8 cellular contexts compared by ENCODE assay signal in the genomic region with DNA sequence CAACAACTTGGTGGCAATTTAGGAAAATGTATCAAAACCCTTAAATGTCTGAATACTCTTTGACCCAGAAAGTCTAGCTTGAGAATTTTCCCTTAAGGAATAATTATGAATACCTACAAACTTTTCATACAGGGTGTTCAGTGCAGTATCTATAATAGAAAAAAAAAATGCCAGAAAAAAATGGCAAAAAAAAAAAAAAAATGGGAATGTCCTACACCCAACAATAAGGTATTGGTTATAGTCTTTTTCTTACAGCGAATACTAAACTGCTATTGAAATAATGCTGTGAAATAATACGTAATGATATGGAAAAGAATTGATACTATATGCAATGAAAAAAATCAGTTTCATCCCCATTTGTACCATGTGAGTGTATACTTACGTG. TPM values are rescaled to one million over a fixed set of nuclear protein-coding genes. Genes with fewer than 3 reads are reported as not detected.
DNase-seq lines count a peak whose midpoint lies in the region; TF ChIP-seq lines count a peak whose summit lies in the region.

No MANE protein-coding gene starts in this region.

- peaks cover 21% of the 10 kb centered on the region for H3K36me3 Mint-ChIP-seq in activated CD4-positive, alpha-beta T cell treated with anti-CD3 and anti-CD28 coated beads, Interleukin-2, amount 10 ng/mL, durations not matched to agents 24 days and 14 days (ENCODE audit: low read depth)
- peaks cover 13% of the 10 kb centered on the region for H3K36me3 Mint-ChIP-seq in activated T-helper 1 cell treated with anti-CD3 and anti-CD28 coated beads, Interleukin-12 subunit alpha, Interleukin-12 subunit beta, Interleukin-2, Interleukin-4 antibody, amounts not matched to agents 30 ng/mL and 10 ng/mL and 1 ng/mL, durations not matched to agents 14 hours and 24 hours and 36 hours (ENCODE audit: low read depth)

- H3K27ac ChIP-seq in iPS DF 6.9 (ENCODE audit: low read length) (no peak overlapping the region), stomach (no peak overlapping the region)

- peaks cover 4% of the 10 kb centered on the region for H3K4me1 Mint-ChIP-seq in activated CD4-positive, alpha-beta T cell treated with anti-CD3 and anti-CD28 coated beads, Interleukin-2, amount 10 ng/mL, durations not matched to agents 24 days and 14 days
- peaks cover 7% of the 10 kb centered on the region for H3K4me1 Mint-ChIP-seq in activated T-helper 1 cell treated with anti-CD3 and anti-CD28 coated beads, Interleukin-12 subunit alpha, Interleukin-12 subunit beta, Interleukin-2, Interleukin-4 antibody, amounts not matched to agents 30 ng/mL and 10 ng/mL and 1 ng/mL, durations not matched to agents 14 hours and 24 hours and 36 hours (ENCODE audit: low read depth)

- no peak overlapping the region for H3K27ac Mint-ChIP-seq in activated CD4-positive, alpha-beta T cell treated with anti-CD3 and anti-CD28 coated beads, Interleukin-2, amount 10 ng/mL, durations not matched to agents 24 days and 14 days
- H3K27ac Mint-ChIP-seq in activated T-helper 1 cell treated with anti-CD3 and anti-CD28 coated beads, Interleukin-12 subunit alpha, Interleukin-12 subunit beta, Interleukin-2, Interleukin-4 antibody, amounts not matched to agents 30 ng/mL and 10 ng/mL and 1 ng/mL, durations not matched to agents 14 hours and 24 hours and 36 hours = no peak overlapping the region

- H3K9me3 ChIP-seq in iPS DF 6.9 (ENCODE audit: control insufficient read depth, insufficient read depth, low read length) = no peaks in the 10 kb centered on the region
- no peaks in the 10 kb centered on the region for H3K9me3 ChIP-seq in stomach

- H3K4me3 ChIP-seq in iPS DF 6.9 (ENCODE audit: low read length) (peak overlapping the region; percentile 30; the same call in 1 of the 2 replicates), stomach (peak overlapping the region; percentile 32 to 42 (median 41))

- no peak for TF ChIP-seq CTCF in stomach (IDR thresholded peaks at IDR 0.05)

- no peak for TF ChIP-seq POLR2A in stomach (IDR thresholded peaks at IDR 0.05)

- H3K27me3 ChIP-seq in iPS DF 6.9 (ENCODE audit: control insufficient read depth, insufficient read depth, low read length) (peaks cover 6% of the 10 kb centered on the region; the same call in 1 of the 2 replicates), stomach (no peaks in the 10 kb centered on the region)

- no CpG with 5 or more reads among the region's 3 CpGs for WGBS in iPS DF 6.9 (ENCODE audit: insufficient coverage, insufficient read length)
- 85 to 95% (median 90%) methylated on average over 3 of the region's 3 CpGs for WGBS in stomach, 5 donors

- no peaks in the 10 kb centered on the region for H3K9me3 Mint-ChIP-seq in activated CD4-positive, alpha-beta T cell treated with anti-CD3 and anti-CD28 coated beads, Interleukin-2, amount 10 ng/mL, durations not matched to agents 24 days and 14 days
- H3K9me3 Mint-ChIP-seq in activated T-helper 1 cell treated with anti-CD3 and anti-CD28 coated beads, Interleukin-12 subunit alpha, Interleukin-12 subunit beta, Interleukin-2, Interleukin-4 antibody, amounts not matched to agents 30 ng/mL and 10 ng/mL and 1 ng/mL, durations not matched to agents 14 hours and 24 hours and 36 hours = no peaks in the 10 kb centered on the region

- peak overlapping the region; percentile 37 for H3K4me3 Mint-ChIP-seq in activated CD4-positive, alpha-beta T cell treated with anti-CD3 and anti-CD28 coated beads, Interleukin-2, amount 10 ng/mL, durations not matched to agents 24 days and 14 days
- peak overlapping the region; percentile 25 for H3K4me3 Mint-ChIP-seq in activated T-helper 1 cell treated with anti-CD3 and anti-CD28 coated beads, Interleukin-12 subunit alpha, Interleukin-12 subunit beta, Interleukin-2, Interleukin-4 antibody, amounts not matched to agents 30 ng/mL and 10 ng/mL and 1 ng/mL, durations not matched to agents 14 hours and 24 hours and 36 hours

- intact Hi-C loops in activated CD4-positive, alpha-beta T cell treated with anti-CD3 and anti-CD28 coated beads, Interleukin-2, amount 10 ng/mL, durations not matched to agents 24 days and 14 days (cut with micrococcal nuclease) = loop anchor here (5.0 kb wide), 2 partner anchors 44 to 96 kb away; a partner anchor contains a TSS
- intact Hi-C loops in activated T-helper 1 cell treated with anti-CD3 and anti-CD28 coated beads, Interleukin-12 subunit alpha, Interleukin-12 subunit beta, Interleukin-2, Interleukin-4 antibody, amounts not matched to agents 30 ng/mL and 10 ng/mL and 1 ng/mL, durations not matched to agents 14 hours and 24 hours and 36 hours (cut with micrococcal nuclease) = loop anchor here (2.0 to 5.0 kb wide), 2 partner anchors 45 to 164 kb away; a partner anchor contains a TSS
- intact Hi-C loops in stomach (cut with DNase I; ENCODE audit: low total_unique reads) = no loop called here

- TF ChIP-seq EP300 in stomach (IDR thresholded peaks at IDR 0.05) = no peak

- no peaks in the 10 kb centered on the region for H3K36me3 ChIP-seq in iPS DF 6.9 (ENCODE audit: control insufficient read depth, insufficient read depth, low read length)
- H3K36me3 ChIP-seq in stomach = no peaks in the 10 kb centered on the region

- no peaks in the 10 kb centered on the region for H3K4me1 ChIP-seq in iPS DF 6.9 (ENCODE audit: control insufficient read depth, insufficient read depth, low read length)
- peaks cover 0 to 13% (median 7%) of the 10 kb centered on the region in 4 donors for H3K4me1 ChIP-seq in stomach

- no peak for DNase-seq in activated CD4-positive, alpha-beta T cell treated with anti-CD3 and anti-CD28 coated beads, Interleukin-2, amount 10 ng/mL, durations not matched to agents 24 days and 14 days
- no peak for DNase-seq in activated CD4-positive, alpha-beta T cell treated with anti-CD3 and anti-CD28 coated beads, Interleukin-2, amount 50 U/mL, for 4 hours
- no peak for DNase-seq in activated T-helper 1 cell treated with anti-CD3 and anti-CD28 coated beads, Interleukin-12 subunit alpha, Interleukin-12 subunit beta, Interleukin-2, Interleukin-4 antibody, amounts not matched to agents 30 ng/mL and 10 ng/mL and 1 ng/mL, durations not matched to agents 14 hours and 24 hours and 36 hours (ENCODE audit: low spot score)
- DNase-seq in iPS DF 6.9 (ENCODE audit: low read depth, low spot score) (no peak), stomach (no peak), NCI-H2081 (lab: John Stamatoyannopoulos, UW) (no peak), NCI-H1092 treated with DMSO at 0.1 percent for 48 hours (lab: John Stamatoyannopoulos, UW) (no peak), NCI-H2029 (lab: John Stamatoyannopoulos, UW) (no peak)

- H3K27me3 Mint-ChIP-seq in activated CD4-positive, alpha-beta T cell treated with anti-CD3 and anti-CD28 coated beads, Interleukin-2, amount 10 ng/mL, durations not matched to agents 24 days and 14 days = peaks cover 15% of the 10 kb centered on the region
- peaks cover 24% of the 10 kb centered on the region for H3K27me3 Mint-ChIP-seq in activated T-helper 1 cell treated with anti-CD3 and anti-CD28 coated beads, Interleukin-12 subunit alpha, Interleukin-12 subunit beta, Interleukin-2, Interleukin-4 antibody, amounts not matched to agents 30 ng/mL and 10 ng/mL and 1 ng/mL, durations not matched to agents 14 hours and 24 hours and 36 hours (ENCODE audit: insufficient read depth)

RNA-seq across cellular contexts. Expression of a gene that starts 44.3 kb away (rescaled TPM):
- 40.9 and 42.2 TPM in 2 replicates for total RNA-seq in activated CD4-positive, alpha-beta T cell treated with anti-CD3 and anti-CD28 coated beads, Interleukin-2, amount 10 ng/mL, durations not matched to agents 24 days and 14 days
- 39.1 and 44.2 TPM in 2 replicates for total RNA-seq in activated T-helper 1 cell treated with anti-CD3 and anti-CD28 coated beads, Interleukin-12 subunit alpha, Interleukin-12 subunit beta, Interleukin-2, Interleukin-4 antibody, amounts not matched to agents 30 ng/mL and 10 ng/mL and 1 ng/mL, durations not matched to agents 14 hours and 24 hours and 36 hours
- total RNA-seq in stomach = 10 to 100 TPM in 4 of 5 donors, 1 to 10 TPM in 1; 9.3 to 41.9 (median 32.6) TPM
- 1 to 10 TPM; 3.8 to 7.0 (median 6.4) TPM for polyA plus RNA-seq in stomach
